8 cellular contexts compared by ENCODE assay signal in genomic region chr6:170301184-170301583, GRCh38.
"Had no signal": no experiment of that assay in that cellular context is flagged by ENCODE, and none has a peak within 500 bp of the region (broad histone marks: within the 10 kb centered on the region; RNA-seq: fewer than 3 reads in every experiment).

No MANE protein-coding gene starts in this region.

- H2AFZ ChIP-seq: GM23248 had no signal

- FAIRE-seq: HTR-8/SVneo had no signal

- ATAC-seq: HCT116 had no signal

- H3K27ac ChIP-seq: GM23248 had no signal

- H3K9ac ChIP-seq: GM23248 had no signal

- H3K4me3 ChIP-seq: GM23248, HAP-1 had no signal

- H3K36me3 ChIP-seq: HAP-1 had no signal

- DNase-seq: GM23248, GOT3, H7, IMR-90, KBM-7 had no signal
